ENCODE assay signal across 18 cellular contexts in genomic region chr7:104225441-104225840, GRCh38.
"Had no signal": no experiment of that assay in that cellular context is flagged by ENCODE, and none has a peak within 500 bp of the region (broad histone marks: within the 10 kb centered on the region; RNA-seq: fewer than 3 reads in every experiment).

No MANE protein-coding gene starts in this region.

- H3K9me3 ChIP-seq: lower lobe of right lung, thoracic aorta, transverse colon had no signal

- H3K27ac ChIP-seq: esophagus squamous epithelium, gastroesophageal sphincter, left ventricle myocardium inferior, lower lobe of right lung, right atrium auricular region, stomach, thoracic aorta, transverse colon had no signal

- FAIRE-seq: keratinocyte, small intestine had no signal

- H3K27me3 ChIP-seq: right atrium auricular region, stomach, transverse colon had no signal

- DNase-seq: dermis blood vessel endothelial cell; esophagus squamous epithelium; foreskin fibroblast; glutamatergic neuron; left cardiac atrium; left ventricle myocardium inferior; lower lobe of right lung; natural killer cell; small intestine; stimulated activated CD4-positive, alpha-beta T cell treated with anti-CD3 and anti-CD28 coated beads, Interleukin-12 subunit alpha, Interleukin-12 subunit beta, amount 100 ng/mL, for 4 hours; stimulated activated naive CD4-positive, alpha-beta T cell; stomach; substantia nigra; transverse colon had no signal

- ATAC-seq: gastroesophageal sphincter, left cardiac atrium, lower lobe of right lung, natural killer cell had no signal

- H3K4me1 ChIP-seq: esophagus squamous epithelium, gastroesophageal sphincter, left ventricle myocardium inferior, lower lobe of right lung, right atrium auricular region, stomach, transverse colon had no signal

- H3K4me3 ChIP-seq: esophagus squamous epithelium, gastroesophageal sphincter, left ventricle myocardium inferior, lower lobe of right lung, right atrium auricular region, stomach, thoracic aorta, transverse colon had no signal

- H3K36me3 ChIP-seq: esophagus squamous epithelium, gastroesophageal sphincter, left ventricle myocardium inferior, lower lobe of right lung, right atrium auricular region, stomach, thoracic aorta, transverse colon had no signal
